In genomic region chr1:54108156-54108555, GRCh38 we compare ENCODE assay signal across 1 cellular context.
TF ChIP-seq lines count a peak whose summit lies in the region.

No MANE protein-coding gene starts in this region.

TF ChIP-seq in K562, 482 proteins besides CTCF, POLR2A, EP300 and RAD21 (continued from another document):
- TF ChIP-seq ARID3A (IDR thresholded peaks at IDR 0.05; ENCODE audit: borderline replicate concordance, low read depth, low read length) (0 out of 2 replicates have a peak, but pooled peaks have one; percentile 44), PHB2 (IDR thresholded peaks at IDR 0.05; ENCODE audit: low read depth) (no peak), ZNF780A (CRISPR knock-in tag; IDR thresholded peaks at IDR 0.05) (no peak), DPF2 (IDR thresholded peaks at IDR 0.05) (peak; percentile 58), UBTF (IDR thresholded peaks at IDR 0.05; ENCODE audit: borderline replicate concordance in 1 of 2, low read depth in 2 of 2, low read length in 2 of 2) (no peak), ZNF75A (CRISPR knock-in tag; IDR thresholded peaks at IDR 0.05) (no peak), STAT5A (IDR thresholded peaks at IDR 0.05; ENCODE audit: borderline replicate concordance, low read length) (peak; percentile 43; the same call in 1 of the 2 replicates), TEAD4 (IDR thresholded peaks at IDR 0.05; ENCODE audit: low read length) (peak; percentile 78), TEAD4 (CRISPR knock-in tag; IDR thresholded peaks at IDR 0.05; ENCODE audit: borderline replicate concordance) (no peak), STAG1 (CRISPR knock-in tag; IDR thresholded peaks at IDR 0.05; ENCODE audit: borderline replicate concordance) (no peak), SMAD4 (CRISPR knock-in tag; conservative IDR thresholded peaks at IDR 0.05) (peak; percentile 60; the same call in 1 of the 2 replicates), CTCFL (IDR thresholded peaks at IDR 0.05; ENCODE audit: borderline replicate concordance, insufficient read depth, low read depth, low read length, poor library complexity, severe bottlenecking) (no peak), ZNF764 (CRISPR knock-in tag; IDR thresholded peaks at IDR 0.05; ENCODE audit: low read depth) (no peak), GTF2A2 (tag; IDR thresholded peaks at IDR 0.05) (no peak), U2AF2 (optimal IDR thresholded peaks at IDR 0.05; ENCODE audit: low read depth, low read length) (no peak), KLF16 (IDR thresholded peaks at IDR 0.05) (no peak; the same call in 1 of the 2 replicates), YY1 (IDR thresholded peaks at IDR 0.05; ENCODE audit: borderline replicate concordance in 1 of 3, control insufficient read depth in 1 of 3, extremely low read depth in 1 of 3, insufficient read depth in 3 of 3, insufficient read length in 1 of 3, insufficient replicate concordance in 2 of 3, low read depth in 1 of 3, low read length in 2 of 3) (no peak)
- TF ChIP-seq, protein P1, sequence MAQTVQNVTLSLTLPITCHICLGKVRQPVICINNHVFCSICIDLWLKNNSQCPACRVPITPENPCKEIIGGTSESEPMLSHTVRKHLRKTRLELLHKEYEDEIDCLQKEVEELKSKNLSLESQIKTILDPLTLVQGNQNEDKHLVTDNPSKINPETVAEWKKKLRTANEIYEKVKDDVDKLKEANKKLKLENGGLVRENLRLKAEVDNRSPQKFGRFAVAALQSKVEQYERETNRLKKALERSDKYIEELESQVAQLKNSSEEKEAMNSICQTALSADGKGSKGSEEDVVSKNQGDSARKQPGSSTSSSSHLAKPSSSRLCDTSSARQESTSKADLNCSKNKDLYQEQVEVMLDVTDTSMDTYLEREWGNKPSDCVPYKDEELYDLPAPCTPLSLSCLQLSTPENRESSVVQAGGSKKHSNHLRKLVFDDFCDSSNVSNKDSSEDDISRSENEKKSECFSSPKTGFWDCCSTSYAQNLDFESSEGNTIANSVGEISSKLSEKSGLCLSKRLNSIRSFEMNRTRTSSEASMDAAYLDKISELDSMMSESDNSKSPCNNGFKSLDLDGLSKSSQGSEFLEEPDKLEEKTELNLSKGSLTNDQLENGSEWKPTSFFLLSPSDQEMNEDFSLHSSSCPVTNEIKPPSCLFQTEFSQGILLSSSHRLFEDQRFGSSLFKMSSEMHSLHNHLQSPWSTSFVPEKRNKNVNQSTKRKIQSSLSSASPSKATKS (CRISPR knock-in tag; IDR thresholded peaks at IDR 0.05) = no peak
- TF ChIP-seq, protein P2, sequence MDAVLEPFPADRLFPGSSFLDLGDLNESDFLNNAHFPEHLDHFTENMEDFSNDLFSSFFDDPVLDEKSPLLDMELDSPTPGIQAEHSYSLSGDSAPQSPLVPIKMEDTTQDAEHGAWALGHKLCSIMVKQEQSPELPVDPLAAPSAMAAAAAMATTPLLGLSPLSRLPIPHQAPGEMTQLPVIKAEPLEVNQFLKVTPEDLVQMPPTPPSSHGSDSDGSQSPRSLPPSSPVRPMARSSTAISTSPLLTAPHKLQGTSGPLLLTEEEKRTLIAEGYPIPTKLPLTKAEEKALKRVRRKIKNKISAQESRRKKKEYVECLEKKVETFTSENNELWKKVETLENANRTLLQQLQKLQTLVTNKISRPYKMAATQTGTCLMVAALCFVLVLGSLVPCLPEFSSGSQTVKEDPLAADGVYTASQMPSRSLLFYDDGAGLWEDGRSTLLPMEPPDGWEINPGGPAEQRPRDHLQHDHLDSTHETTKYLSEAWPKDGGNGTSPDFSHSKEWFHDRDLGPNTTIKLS (IDR thresholded peaks at IDR 0.05; ENCODE audit: borderline replicate concordance, low read depth) = no peak
- TF ChIP-seq, protein P3, sequence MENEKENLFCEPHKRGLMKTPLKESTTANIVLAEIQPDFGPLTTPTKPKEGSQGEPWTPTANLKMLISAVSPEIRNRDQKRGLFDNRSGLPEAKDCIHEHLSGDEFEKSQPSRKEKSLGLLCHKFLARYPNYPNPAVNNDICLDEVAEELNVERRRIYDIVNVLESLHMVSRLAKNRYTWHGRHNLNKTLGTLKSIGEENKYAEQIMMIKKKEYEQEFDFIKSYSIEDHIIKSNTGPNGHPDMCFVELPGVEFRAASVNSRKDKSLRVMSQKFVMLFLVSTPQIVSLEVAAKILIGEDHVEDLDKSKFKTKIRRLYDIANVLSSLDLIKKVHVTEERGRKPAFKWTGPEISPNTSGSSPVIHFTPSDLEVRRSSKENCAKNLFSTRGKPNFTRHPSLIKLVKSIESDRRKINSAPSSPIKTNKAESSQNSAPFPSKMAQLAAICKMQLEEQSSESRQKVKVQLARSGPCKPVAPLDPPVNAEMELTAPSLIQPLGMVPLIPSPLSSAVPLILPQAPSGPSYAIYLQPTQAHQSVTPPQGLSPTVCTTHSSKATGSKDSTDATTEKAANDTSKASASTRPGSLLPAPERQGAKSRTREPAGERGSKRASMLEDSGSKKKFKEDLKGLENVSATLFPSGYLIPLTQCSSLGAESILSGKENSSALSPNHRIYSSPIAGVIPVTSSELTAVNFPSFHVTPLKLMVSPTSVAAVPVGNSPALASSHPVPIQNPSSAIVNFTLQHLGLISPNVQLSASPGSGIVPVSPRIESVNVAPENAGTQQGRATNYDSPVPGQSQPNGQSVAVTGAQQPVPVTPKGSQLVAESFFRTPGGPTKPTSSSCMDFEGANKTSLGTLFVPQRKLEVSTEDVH (IDR thresholded peaks at IDR 0.05; ENCODE audit: low read depth, partially characterized antibody) = no peak
